Comparison of ENCODE assay signal across 24 cellular contexts in genomic region chr6:131581523-131581922, GRCh38. TPM values are rescaled to one million over a fixed set of nuclear protein-coding genes. Genes with fewer than 3 reads are reported as not detected.
"Had no signal": no experiment of that assay in that cellular context is flagged by ENCODE, and none has a peak within 500 bp of the region (broad histone marks: within the 10 kb centered on the region; RNA-seq: fewer than 3 reads in every experiment).

No MANE protein-coding gene starts in this region.

- DNase-seq: colonic mucosa; dermis blood vessel endothelial cell; effector CD4-positive, alpha-beta T cell; heart left ventricle; hippocampal formation; left colon; left ventricle myocardium superior; mesendoderm; naive thymus-derived CD4-positive, alpha-beta T cell; nephron progenitor cell; small intestine; stimulated activated CD4-positive, alpha-beta T cell treated with anti-CD3 and anti-CD28 coated beads, Interleukin-12 subunit alpha, Interleukin-12 subunit beta, amount 100 ng/mL, for 4 hours; stimulated activated naive CD4-positive, alpha-beta T cell; stomach; substantia nigra; trophoblast cell had no signal

- H3K27ac ChIP-seq: colonic mucosa, heart left ventricle, right atrium auricular region, stomach had no signal

- H3K36me3 ChIP-seq: colonic mucosa had no signal

- H3K4me3 ChIP-seq: colonic mucosa, heart left ventricle, right atrium auricular region, stomach had no signal

- H3K4me1 ChIP-seq: colonic mucosa, heart left ventricle, right atrium auricular region, stomach had no signal

- H3K9me3 ChIP-seq: colonic mucosa, heart left ventricle, right atrium auricular region, stomach had no signal

- H3K27me3 ChIP-seq: colonic mucosa, heart left ventricle, right atrium auricular region, stomach had no signal

RNA-seq across cellular contexts. Expression of gene ARG1, which starts 8.5 kb away (rescaled TPM):
- total RNA-seq: dermis blood vessel endothelial cell; esophagus mucosa; fibroblast of lung; glomerular endothelial cell; kidney epithelial cell; lung microvascular endothelial cell; mononuclear cell; naive thymus-derived CD4-positive, alpha-beta T cell; osteocyte had no signal
- polyA plus RNA-seq: fibroblast of lung; naive thymus-derived CD4-positive, alpha-beta T cell had no signal

RNA-seq across cellular contexts. Expression of gene ENPP3, which starts 55.6 kb away (rescaled TPM):
- total RNA-seq: glomerular endothelial cell, kidney epithelial cell, left ventricle myocardium superior, osteocyte had no signal
